ENCODE assay signal across 1 cellular context in genomic region chr12:6376079-6376941, GRCh38.
TF ChIP-seq lines count a peak whose summit lies in the region.

No MANE protein-coding gene starts in this region.

TF ChIP-seq in HepG2, 621 proteins besides CTCF, POLR2A, EP300 and RAD21 (continues in another document):
- TF ChIP-seq ARHGAP35 (CRISPR knock-in tag; IDR thresholded peaks at IDR 0.05; ENCODE audit: borderline replicate concordance) (peak; percentile 85; the same call in 1 of the 2 replicates), SALL1 (CRISPR knock-in tag; IDR thresholded peaks at IDR 0.05) (peak; percentile 45; the same call in 1 of the 2 replicates), ZNF687 (CRISPR knock-in tag; IDR thresholded peaks at IDR 0.05) (peak; percentile 94), ZNF605 (CRISPR knock-in tag; IDR thresholded peaks at IDR 0.05) (0 out of 2 replicates have a peak, but pooled peaks have one; percentile 20), ZFP36 (IDR thresholded peaks at IDR 0.05; ENCODE audit: borderline replicate concordance, low read depth, low read length, partially characterized antibody) (no peak), ZNF441 (CRISPR knock-in tag; IDR thresholded peaks at IDR 0.05; ENCODE audit: borderline replicate concordance) (no peak; the same call in 1 of the 2 replicates), ZBTB7A (CRISPR knock-in tag; IDR thresholded peaks at IDR 0.05) (no peak), SIN3A (IDR thresholded peaks at IDR 0.05; ENCODE audit: borderline replicate concordance, low read depth, low read length) (0 out of 2 replicates have a peak, but pooled peaks have one; percentile 4), ZNF780A (CRISPR knock-in tag; IDR thresholded peaks at IDR 0.05) (0 out of 2 replicates have a peak, but pooled peaks have one; percentile 0), SALL2 (CRISPR knock-in tag; IDR thresholded peaks at IDR 0.05) (peak; percentile 35; the same call in 1 of the 2 replicates), EEA1 (CRISPR knock-in tag; IDR thresholded peaks at IDR 0.05; ENCODE audit: borderline replicate concordance) (no peak), ZNF792 (CRISPR knock-in tag; IDR thresholded peaks at IDR 0.05) (no peak), ZFP91 (CRISPR knock-in tag; IDR thresholded peaks at IDR 0.05; ENCODE audit: borderline replicate concordance) (0 out of 2 replicates have a peak, but pooled peaks have one; percentile 31), NCOR1 (IDR thresholded peaks at IDR 0.05; ENCODE audit: borderline replicate concordance, low read length) (no peak), PHF20 (CRISPR knock-in tag; IDR thresholded peaks at IDR 0.05) (no peak), GATAD2A (CRISPR knock-in tag; IDR thresholded peaks at IDR 0.05) (peak; percentile 48), MXD1 (CRISPR knock-in tag; IDR thresholded peaks at IDR 0.05) (0 out of 2 replicates have a peak, but pooled peaks have one; percentile 51), PATZ1 (CRISPR knock-in tag; IDR thresholded peaks at IDR 0.05) (peak; percentile 86), RXRA (CRISPR knock-in tag; IDR thresholded peaks at IDR 0.05) (peak; percentile 46), ZNF510 (CRISPR knock-in tag; IDR thresholded peaks at IDR 0.05; ENCODE audit: low read depth) (no peak), KDM2A (CRISPR knock-in tag; IDR thresholded peaks at IDR 0.05; ENCODE audit: borderline replicate concordance, low read depth) (peak; percentile 67; the same call in 1 of the 2 replicates), TBX3 (IDR thresholded peaks at IDR 0.05; ENCODE audit: borderline replicate concordance) (no peak), ZNF574 (CRISPR knock-in tag; IDR thresholded peaks at IDR 0.05) (peak; percentile 61; the same call in 1 of the 2 replicates), ZNF430 (CRISPR knock-in tag; IDR thresholded peaks at IDR 0.05) (peak; percentile 80; the same call in 1 of the 2 replicates), ZEB1 (IDR thresholded peaks at IDR 0.05; ENCODE audit: insufficient replicate concordance, low read depth) (peak; percentile 35), MIER3 (CRISPR knock-in tag; IDR thresholded peaks at IDR 0.05; ENCODE audit: borderline replicate concordance) (0 out of 2 replicates have a peak, but pooled peaks have one; percentile 8), RARA (CRISPR knock-in tag; IDR thresholded peaks at IDR 0.05) (peak; percentile 26; the same call in 1 of the 2 replicates), ZFP90 (CRISPR knock-in tag; IDR thresholded peaks at IDR 0.05; ENCODE audit: borderline replicate concordance) (0 out of 2 replicates have a peak, but pooled peaks have one; percentile 53), MED1 (CRISPR knock-in tag; IDR thresholded peaks at IDR 0.05) (peak; percentile 8; the same call in 1 of the 2 replicates), ZNF737 (CRISPR knock-in tag; IDR thresholded peaks at IDR 0.05; ENCODE audit: borderline replicate concordance) (no peak), CREM (IDR thresholded peaks at IDR 0.05) (no peak), CREM (CRISPR knock-in tag; IDR thresholded peaks at IDR 0.05) (no peak), IKZF5 (CRISPR knock-in tag; IDR thresholded peaks at IDR 0.05) (0 out of 2 replicates have a peak, but pooled peaks have one; percentile 37), SMC3 (IDR thresholded peaks at IDR 0.05; ENCODE audit: low read length) (peak; percentile 19; the same call in 1 of the 2 replicates), POLR2AphosphoS2 (IDR thresholded peaks at IDR 0.05; ENCODE audit: low read depth, low read length) (no peak), CSRNP1 (CRISPR knock-in tag; IDR thresholded peaks at IDR 0.05) (peak; percentile 22; the same call in 1 of the 2 replicates), ZBTB38 (CRISPR knock-in tag; IDR thresholded peaks at IDR 0.05) (peak; percentile 52; the same call in 1 of the 2 replicates), ZNF572 (CRISPR knock-in tag; IDR thresholded peaks at IDR 0.05) (peak; percentile 56; the same call in 1 of the 2 replicates), SETDB1 (CRISPR knock-in tag; IDR thresholded peaks at IDR 0.05; ENCODE audit: borderline replicate concordance) (0 out of 2 replicates have a peak, but pooled peaks have one; percentile 74), HDAC2 (CRISPR knock-in tag; IDR thresholded peaks at IDR 0.05) (peak; percentile 28), ZFP37 (CRISPR knock-in tag; IDR thresholded peaks at IDR 0.05; ENCODE audit: borderline replicate concordance) (0 out of 2 replicates have a peak, but pooled peaks have one; percentile 11), HOMEZ (CRISPR knock-in tag; IDR thresholded peaks at IDR 0.05; ENCODE audit: low read depth) (0 out of 2 replicates have a peak, but pooled peaks have one; percentile 31), KLF11 (CRISPR knock-in tag; IDR thresholded peaks at IDR 0.05) (0 out of 2 replicates have a peak, but pooled peaks have one; percentile 10), MYC (CRISPR knock-in tag; IDR thresholded peaks at IDR 0.05; ENCODE audit: borderline replicate concordance) (peak; percentile 84), SRSF1 (optimal IDR thresholded peaks at IDR 0.05; ENCODE audit: low read depth, low read length) (peak; percentile 55), ELF1 (CRISPR knock-in tag; IDR thresholded peaks at IDR 0.05) (0 out of 2 replicates have a peak, but pooled peaks have one; percentile 8), KAT7 (CRISPR knock-in tag; IDR thresholded peaks at IDR 0.05; ENCODE audit: borderline replicate concordance) (peak; percentile 22; the same call in 1 of the 2 replicates), SP4 (CRISPR knock-in tag; IDR thresholded peaks at IDR 0.05) (peak; percentile 55; the same call in 1 of the 2 replicates), ETV5 (CRISPR knock-in tag; IDR thresholded peaks at IDR 0.05; ENCODE audit: borderline replicate concordance) (peak; percentile 34; the same call in 1 of the 2 replicates)
